In genomic region chr1:212791261-212791675, GRCh38 we compare ENCODE assay signal across 1 cellular context.
TF ChIP-seq lines count a peak whose summit lies in the region.

No MANE protein-coding gene starts in this region.

TF ChIP-seq in SK-N-SH, 30 proteins besides CTCF, POLR2A, EP300 and RAD21 (continued from another document):
- no peak for TF ChIP-seq USF2 (IDR thresholded peaks at IDR 0.05; ENCODE audit: borderline replicate concordance, low read depth, low read length)
- TF ChIP-seq ELF1 (IDR thresholded peaks at IDR 0.05) = no peak
